Comparison of ENCODE assay signal across 1 cellular context in the genomic region with DNA sequence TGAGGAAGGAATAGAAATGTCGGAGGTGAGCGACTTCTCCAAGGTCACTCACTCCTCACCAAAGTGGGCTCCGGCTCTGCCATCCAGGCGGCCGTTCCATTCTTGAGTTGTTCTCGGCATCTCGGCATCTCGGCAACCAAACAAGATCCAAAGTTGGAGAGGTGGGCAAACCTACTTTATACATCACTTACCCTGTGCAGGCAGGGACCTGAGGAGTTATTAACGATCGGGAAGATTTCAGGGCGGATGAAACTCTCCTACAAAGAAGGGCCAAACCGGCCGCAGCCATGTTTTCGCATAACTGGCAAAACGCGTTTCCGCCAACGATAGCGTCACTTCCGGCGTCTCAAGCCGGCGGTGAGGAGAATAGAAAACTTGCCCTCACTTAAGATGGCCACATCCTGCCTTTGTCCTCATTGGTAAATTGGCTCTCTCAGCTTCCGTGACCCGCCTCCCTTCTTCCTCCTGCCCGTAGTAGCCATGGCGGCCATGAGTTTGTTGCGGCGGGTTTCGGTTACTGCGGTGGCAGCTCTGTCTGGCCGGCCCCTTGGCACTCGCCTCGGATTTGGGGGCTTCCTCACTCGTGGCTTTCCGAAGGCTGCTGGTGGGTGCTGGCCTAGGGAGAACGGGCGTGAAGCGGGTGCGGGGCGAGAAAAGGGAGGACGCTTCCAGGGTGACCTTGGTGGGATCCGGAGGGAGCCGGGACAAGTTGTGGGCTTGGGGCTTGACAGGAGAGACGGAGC.
TF ChIP-seq lines count a peak whose summit lies in the region.

A gene (minus strand): TSS at position 303 of the 743 bp plus-strand sequence. CDS start 14 bp downstream, at position 289.
A gene (plus strand): TSS at position 459 of the 743 bp plus-strand sequence. CDS start 22 bp downstream, at position 481.

TF ChIP-seq in GM12878, 131 proteins besides CTCF, POLR2A, EP300 and RAD21 (continued from another document and continues in another):
- TF ChIP-seq, protein P1, sequence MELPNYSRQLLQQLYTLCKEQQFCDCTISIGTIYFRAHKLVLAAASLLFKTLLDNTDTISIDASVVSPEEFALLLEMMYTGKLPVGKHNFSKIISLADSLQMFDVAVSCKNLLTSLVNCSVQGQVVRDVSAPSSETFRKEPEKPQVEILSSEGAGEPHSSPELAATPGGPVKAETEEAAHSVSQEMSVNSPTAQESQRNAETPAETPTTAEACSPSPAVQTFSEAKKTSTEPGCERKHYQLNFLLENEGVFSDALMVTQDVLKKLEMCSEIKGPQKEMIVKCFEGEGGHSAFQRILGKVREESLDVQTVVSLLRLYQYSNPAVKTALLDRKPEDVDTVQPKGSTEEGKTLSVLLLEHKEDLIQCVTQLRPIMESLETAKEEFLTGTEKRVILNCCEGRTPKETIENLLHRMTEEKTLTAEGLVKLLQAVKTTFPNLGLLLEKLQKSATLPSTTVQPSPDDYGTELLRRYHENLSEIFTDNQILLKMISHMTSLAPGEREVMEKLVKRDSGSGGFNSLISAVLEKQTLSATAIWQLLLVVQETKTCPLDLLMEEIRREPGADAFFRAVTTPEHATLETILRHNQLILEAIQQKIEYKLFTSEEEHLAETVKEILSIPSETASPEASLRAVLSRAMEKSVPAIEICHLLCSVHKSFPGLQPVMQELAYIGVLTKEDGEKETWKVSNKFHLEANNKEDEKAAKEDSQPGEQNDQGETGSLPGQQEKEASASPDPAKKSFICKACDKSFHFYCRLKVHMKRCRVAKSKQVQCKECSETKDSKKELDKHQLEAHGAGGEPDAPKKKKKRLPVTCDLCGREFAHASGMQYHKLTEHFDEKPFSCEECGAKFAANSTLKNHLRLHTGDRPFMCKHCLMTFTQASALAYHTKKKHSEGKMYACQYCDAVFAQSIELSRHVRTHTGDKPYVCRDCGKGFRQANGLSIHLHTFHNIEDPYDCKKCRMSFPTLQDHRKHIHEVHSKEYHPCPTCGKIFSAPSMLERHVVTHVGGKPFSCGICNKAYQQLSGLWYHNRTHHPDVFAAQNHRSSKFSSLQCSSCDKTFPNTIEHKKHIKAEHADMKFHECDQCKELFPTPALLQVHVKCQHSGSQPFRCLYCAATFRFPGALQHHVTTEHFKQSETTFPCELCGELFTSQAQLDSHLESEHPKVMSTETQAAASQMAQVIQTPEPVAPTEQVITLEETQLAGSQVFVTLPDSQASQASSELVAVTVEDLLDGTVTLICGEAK (IDR thresholded peaks at IDR 0.05; ENCODE audit: borderline replicate concordance) = peak; percentile 97
- TF ChIP-seq NR2F1 (conservative IDR thresholded peaks at IDR 0.05) (no peak; the same call in 1 of the 2 replicates), LARP7 (IDR thresholded peaks at IDR 0.05) (peak; percentile 24; the same call in 1 of the 2 replicates), ESRRA (IDR thresholded peaks at IDR 0.05; ENCODE audit: low read length) (peak; percentile 87; the same call in 1 of the 2 replicates), PAX5 (IDR thresholded peaks at IDR 0.05; ENCODE audit: borderline replicate concordance, low read depth, low read length) (no peak), POLR2AphosphoS5 (IDR thresholded peaks at IDR 0.05; ENCODE audit: low read length) (peak; percentile 92), TAF1 (IDR thresholded peaks at IDR 0.05; ENCODE audit: borderline replicate concordance, low read depth, low read length) (peak; percentile 90), NBN (IDR thresholded peaks at IDR 0.05) (peak; percentile 86), SREBF1 (IDR thresholded peaks at IDR 0.05; ENCODE audit: low read length) (no peak), TARDBP (IDR thresholded peaks at IDR 0.05; ENCODE audit: borderline replicate concordance) (0 out of 2 replicates have a peak, but pooled peaks have one; percentile 21), MEF2B (IDR thresholded peaks at IDR 0.05; ENCODE audit: partially characterized antibody, poor library complexity, severe bottlenecking) (no peak), CBFB (IDR thresholded peaks at IDR 0.05; ENCODE audit: low read depth) (peak; percentile 90), YBX1 (IDR thresholded peaks at IDR 0.05) (no peak), CEBPB (IDR thresholded peaks at IDR 0.05; ENCODE audit: borderline replicate concordance in 1 of 2, low read depth in 2 of 2, low read length in 2 of 2) (no peak), SIN3A (IDR thresholded peaks at IDR 0.05; ENCODE audit: low read depth, low read length) (peak; percentile 77; the same call in 1 of the 2 replicates), PML (IDR thresholded peaks at IDR 0.05; ENCODE audit: low read length) (peak; percentile 97), HCFC1 (IDR thresholded peaks at IDR 0.05; ENCODE audit: low read length) (peak; percentile 85), IRF4 (IDR thresholded peaks at IDR 0.05; ENCODE audit: low read depth, low read length) (0 out of 2 replicates have a peak, but pooled peaks have one; percentile 36), SMAD5 (IDR thresholded peaks at IDR 0.05; ENCODE audit: low read depth) (peak; percentile 81; the same call in 1 of the 2 replicates)
- TF ChIP-seq, protein P2, sequence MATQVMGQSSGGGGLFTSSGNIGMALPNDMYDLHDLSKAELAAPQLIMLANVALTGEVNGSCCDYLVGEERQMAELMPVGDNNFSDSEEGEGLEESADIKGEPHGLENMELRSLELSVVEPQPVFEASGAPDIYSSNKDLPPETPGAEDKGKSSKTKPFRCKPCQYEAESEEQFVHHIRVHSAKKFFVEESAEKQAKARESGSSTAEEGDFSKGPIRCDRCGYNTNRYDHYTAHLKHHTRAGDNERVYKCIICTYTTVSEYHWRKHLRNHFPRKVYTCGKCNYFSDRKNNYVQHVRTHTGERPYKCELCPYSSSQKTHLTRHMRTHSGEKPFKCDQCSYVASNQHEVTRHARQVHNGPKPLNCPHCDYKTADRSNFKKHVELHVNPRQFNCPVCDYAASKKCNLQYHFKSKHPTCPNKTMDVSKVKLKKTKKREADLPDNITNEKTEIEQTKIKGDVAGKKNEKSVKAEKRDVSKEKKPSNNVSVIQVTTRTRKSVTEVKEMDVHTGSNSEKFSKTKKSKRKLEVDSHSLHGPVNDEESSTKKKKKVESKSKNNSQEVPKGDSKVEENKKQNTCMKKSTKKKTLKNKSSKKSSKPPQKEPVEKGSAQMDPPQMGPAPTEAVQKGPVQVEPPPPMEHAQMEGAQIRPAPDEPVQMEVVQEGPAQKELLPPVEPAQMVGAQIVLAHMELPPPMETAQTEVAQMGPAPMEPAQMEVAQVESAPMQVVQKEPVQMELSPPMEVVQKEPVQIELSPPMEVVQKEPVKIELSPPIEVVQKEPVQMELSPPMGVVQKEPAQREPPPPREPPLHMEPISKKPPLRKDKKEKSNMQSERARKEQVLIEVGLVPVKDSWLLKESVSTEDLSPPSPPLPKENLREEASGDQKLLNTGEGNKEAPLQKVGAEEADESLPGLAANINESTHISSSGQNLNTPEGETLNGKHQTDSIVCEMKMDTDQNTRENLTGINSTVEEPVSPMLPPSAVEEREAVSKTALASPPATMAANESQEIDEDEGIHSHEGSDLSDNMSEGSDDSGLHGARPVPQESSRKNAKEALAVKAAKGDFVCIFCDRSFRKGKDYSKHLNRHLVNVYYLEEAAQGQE (IDR thresholded peaks at IDR 0.05; ENCODE audit: low read depth, low read length) = 0 out of 2 replicates have a peak, but pooled peaks have one; percentile 11
- TF ChIP-seq, protein P3, sequence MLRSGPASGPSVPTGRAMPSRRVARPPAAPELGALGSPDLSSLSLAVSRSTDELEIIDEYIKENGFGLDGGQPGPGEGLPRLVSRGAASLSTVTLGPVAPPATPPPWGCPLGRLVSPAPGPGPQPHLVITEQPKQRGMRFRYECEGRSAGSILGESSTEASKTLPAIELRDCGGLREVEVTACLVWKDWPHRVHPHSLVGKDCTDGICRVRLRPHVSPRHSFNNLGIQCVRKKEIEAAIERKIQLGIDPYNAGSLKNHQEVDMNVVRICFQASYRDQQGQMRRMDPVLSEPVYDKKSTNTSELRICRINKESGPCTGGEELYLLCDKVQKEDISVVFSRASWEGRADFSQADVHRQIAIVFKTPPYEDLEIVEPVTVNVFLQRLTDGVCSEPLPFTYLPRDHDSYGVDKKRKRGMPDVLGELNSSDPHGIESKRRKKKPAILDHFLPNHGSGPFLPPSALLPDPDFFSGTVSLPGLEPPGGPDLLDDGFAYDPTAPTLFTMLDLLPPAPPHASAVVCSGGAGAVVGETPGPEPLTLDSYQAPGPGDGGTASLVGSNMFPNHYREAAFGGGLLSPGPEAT (IDR thresholded peaks at IDR 0.05; ENCODE audit: low read depth) = peak; percentile 98
- TF ChIP-seq, protein P4, sequence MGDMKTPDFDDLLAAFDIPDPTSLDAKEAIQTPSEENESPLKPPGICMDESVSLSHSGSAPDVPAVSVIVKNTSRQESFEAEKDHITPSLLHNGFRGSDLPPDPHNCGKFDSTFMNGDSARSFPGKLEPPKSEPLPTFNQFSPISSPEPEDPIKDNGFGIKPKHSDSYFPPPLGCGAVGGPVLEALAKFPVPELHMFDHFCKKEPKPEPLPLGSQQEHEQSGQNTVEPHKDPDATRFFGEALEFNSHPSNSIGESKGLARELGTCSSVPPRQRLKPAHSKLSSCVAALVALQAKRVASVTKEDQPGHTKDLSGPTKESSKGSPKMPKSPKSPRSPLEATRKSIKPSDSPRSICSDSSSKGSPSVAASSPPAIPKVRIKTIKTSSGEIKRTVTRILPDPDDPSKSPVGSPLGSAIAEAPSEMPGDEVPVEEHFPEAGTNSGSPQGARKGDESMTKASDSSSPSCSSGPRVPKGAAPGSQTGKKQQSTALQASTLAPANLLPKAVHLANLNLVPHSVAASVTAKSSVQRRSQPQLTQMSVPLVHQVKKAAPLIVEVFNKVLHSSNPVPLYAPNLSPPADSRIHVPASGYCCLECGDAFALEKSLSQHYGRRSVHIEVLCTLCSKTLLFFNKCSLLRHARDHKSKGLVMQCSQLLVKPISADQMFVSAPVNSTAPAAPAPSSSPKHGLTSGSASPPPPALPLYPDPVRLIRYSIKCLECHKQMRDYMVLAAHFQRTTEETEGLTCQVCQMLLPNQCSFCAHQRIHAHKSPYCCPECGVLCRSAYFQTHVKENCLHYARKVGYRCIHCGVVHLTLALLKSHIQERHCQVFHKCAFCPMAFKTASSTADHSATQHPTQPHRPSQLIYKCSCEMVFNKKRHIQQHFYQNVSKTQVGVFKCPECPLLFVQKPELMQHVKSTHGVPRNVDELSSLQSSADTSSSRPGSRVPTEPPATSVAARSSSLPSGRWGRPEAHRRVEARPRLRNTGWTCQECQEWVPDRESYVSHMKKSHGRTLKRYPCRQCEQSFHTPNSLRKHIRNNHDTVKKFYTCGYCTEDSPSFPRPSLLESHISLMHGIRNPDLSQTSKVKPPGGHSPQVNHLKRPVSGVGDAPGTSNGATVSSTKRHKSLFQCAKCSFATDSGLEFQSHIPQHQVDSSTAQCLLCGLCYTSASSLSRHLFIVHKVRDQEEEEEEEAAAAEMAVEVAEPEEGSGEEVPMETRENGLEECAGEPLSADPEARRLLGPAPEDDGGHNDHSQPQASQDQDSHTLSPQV (IDR thresholded peaks at IDR 0.05) = no peak
- TF ChIP-seq, protein P5, sequence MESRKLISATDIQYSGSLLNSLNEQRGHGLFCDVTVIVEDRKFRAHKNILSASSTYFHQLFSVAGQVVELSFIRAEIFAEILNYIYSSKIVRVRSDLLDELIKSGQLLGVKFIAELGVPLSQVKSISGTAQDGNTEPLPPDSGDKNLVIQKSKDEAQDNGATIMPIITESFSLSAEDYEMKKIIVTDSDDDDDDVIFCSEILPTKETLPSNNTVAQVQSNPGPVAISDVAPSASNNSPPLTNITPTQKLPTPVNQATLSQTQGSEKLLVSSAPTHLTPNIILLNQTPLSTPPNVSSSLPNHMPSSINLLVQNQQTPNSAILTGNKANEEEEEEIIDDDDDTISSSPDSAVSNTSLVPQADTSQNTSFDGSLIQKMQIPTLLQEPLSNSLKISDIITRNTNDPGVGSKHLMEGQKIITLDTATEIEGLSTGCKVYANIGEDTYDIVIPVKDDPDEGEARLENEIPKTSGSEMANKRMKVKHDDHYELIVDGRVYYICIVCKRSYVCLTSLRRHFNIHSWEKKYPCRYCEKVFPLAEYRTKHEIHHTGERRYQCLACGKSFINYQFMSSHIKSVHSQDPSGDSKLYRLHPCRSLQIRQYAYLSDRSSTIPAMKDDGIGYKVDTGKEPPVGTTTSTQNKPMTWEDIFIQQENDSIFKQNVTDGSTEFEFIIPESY (IDR thresholded peaks at IDR 0.05) = no peak
- TF ChIP-seq, protein P6, sequence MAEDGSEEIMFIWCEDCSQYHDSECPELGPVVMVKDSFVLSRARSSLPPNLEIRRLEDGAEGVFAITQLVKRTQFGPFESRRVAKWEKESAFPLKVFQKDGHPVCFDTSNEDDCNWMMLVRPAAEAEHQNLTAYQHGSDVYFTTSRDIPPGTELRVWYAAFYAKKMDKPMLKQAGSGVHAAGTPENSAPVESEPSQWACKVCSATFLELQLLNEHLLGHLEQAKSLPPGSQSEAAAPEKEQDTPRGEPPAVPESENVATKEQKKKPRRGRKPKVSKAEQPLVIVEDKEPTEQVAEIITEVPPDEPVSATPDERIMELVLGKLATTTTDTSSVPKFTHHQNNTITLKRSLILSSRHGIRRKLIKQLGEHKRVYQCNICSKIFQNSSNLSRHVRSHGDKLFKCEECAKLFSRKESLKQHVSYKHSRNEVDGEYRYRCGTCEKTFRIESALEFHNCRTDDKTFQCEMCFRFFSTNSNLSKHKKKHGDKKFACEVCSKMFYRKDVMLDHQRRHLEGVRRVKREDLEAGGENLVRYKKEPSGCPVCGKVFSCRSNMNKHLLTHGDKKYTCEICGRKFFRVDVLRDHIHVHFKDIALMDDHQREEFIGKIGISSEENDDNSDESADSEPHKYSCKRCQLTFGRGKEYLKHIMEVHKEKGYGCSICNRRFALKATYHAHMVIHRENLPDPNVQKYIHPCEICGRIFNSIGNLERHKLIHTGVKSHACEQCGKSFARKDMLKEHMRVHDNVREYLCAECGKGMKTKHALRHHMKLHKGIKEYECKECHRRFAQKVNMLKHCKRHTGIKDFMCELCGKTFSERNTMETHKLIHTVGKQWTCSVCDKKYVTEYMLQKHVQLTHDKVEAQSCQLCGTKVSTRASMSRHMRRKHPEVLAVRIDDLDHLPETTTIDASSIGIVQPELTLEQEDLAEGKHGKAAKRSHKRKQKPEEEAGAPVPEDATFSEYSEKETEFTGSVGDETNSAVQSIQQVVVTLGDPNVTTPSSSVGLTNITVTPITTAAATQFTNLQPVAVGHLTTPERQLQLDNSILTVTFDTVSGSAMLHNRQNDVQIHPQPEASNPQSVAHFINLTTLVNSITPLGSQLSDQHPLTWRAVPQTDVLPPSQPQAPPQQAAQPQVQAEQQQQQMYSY (CRISPR knock-in tag; IDR thresholded peaks at IDR 0.05) = no peak
- TF ChIP-seq, protein P7, sequence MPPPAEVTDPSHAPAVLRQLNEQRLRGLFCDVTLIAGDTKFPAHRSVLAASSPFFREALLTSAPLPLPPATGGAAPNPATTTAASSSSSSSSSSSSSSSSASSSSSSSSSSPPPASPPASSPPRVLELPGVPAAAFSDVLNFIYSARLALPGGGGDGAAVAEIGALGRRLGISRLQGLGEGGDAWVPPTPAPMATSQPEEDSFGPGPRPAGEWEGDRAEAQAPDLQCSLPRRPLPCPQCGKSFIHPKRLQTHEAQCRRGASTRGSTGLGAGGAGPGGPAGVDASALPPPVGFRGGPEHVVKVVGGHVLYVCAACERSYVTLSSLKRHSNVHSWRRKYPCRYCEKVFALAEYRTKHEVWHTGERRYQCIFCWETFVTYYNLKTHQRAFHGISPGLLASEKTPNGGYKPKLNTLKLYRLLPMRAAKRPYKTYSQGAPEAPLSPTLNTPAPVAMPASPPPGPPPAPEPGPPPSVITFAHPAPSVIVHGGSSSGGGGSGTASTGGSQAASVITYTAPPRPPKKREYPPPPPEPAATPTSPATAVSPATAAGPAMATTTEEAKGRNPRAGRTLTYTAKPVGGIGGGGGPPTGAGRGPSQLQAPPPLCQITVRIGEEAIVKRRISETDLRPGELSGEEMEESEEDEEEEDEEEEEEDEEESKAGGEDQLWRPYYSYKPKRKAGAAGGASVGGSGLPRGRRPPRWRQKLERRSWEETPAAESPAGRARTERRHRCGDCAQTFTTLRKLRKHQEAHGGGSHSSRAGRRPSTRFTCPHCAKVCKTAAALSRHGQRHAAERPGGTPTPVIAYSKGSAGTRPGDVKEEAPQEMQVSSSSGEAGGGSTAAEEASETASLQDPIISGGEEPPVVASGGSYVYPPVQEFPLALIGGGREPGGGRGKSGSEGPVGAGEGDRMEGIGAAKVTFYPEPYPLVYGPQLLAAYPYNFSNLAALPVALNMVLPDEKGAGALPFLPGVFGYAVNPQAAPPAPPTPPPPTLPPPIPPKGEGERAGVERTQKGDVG (CRISPR knock-in tag; IDR thresholded peaks at IDR 0.05) = no peak
